In genomic region chr13:19525634-19526033, GRCh38 we compare ENCODE assay signal across 8 cellular contexts.
DNase-seq lines count a peak whose midpoint lies in the region; ATAC-seq and TF ChIP-seq lines count a peak whose summit lies in the region.
"Not testable (repeated sequence)": the region's sequence is repeated elsewhere in the genome, so short reads cannot be mapped to it uniquely, and the experiment has no call there.

No MANE protein-coding gene starts in this region.

- not testable (repeated sequence) for H3K4me1 Mint-ChIP-seq in stimulated activated naive B cell treated with anti-CD40 and anti-IgM and Interleukin-4, amounts not matched to agents 10 μg/mL and 1 μg/mL and 100 μg/mL, for 72 hours

- not testable (repeated sequence) for TF ChIP-seq CTCF in GM12865 (IDR thresholded peaks at IDR 0.05; ENCODE audit: insufficient read depth, low read depth, low read length, missing control alignments)

- H3K27me3 Mint-ChIP-seq in stimulated activated naive B cell treated with anti-CD40 and anti-IgM and Interleukin-4, amounts not matched to agents 10 μg/mL and 1 μg/mL and 100 μg/mL, for 72 hours: not testable (repeated sequence)

- ATAC-seq in GM18867 (IDR thresholded peaks at IDR 0.05; ENCODE audit: unreplicated experiment): peak; percentile 67
- peak; percentile 85 for ATAC-seq in GM19395 (IDR thresholded peaks at IDR 0.05; ENCODE audit: unreplicated experiment)
- ATAC-seq in GM21515 (IDR thresholded peaks at IDR 0.05; ENCODE audit: unreplicated experiment): peak; percentile 59
- ATAC-seq in HG02642 (IDR thresholded peaks at IDR 0.05; ENCODE audit: poor library complexity, unreplicated experiment): peak; percentile 69
- ATAC-seq in HG02973 (IDR thresholded peaks at IDR 0.05; ENCODE audit: unreplicated experiment): peak; percentile 79
- ATAC-seq in HG03520 (IDR thresholded peaks at IDR 0.05; ENCODE audit: unreplicated experiment): peak; percentile 48
- ATAC-seq in stimulated activated naive B cell treated with anti-CD40 and anti-IgM and Interleukin-4, amounts not matched to agents 10 μg/mL and 1 μg/mL and 100 μg/mL, for 72 hours (replicated peaks): peak; percentile 33 to 50

- not testable (repeated sequence) for H3K27ac Mint-ChIP-seq in stimulated activated naive B cell treated with anti-CD40 and anti-IgM and Interleukin-4, amounts not matched to agents 10 μg/mL and 1 μg/mL and 100 μg/mL, for 72 hours

- not testable (repeated sequence) for H3K4me3 Mint-ChIP-seq in stimulated activated naive B cell treated with anti-CD40 and anti-IgM and Interleukin-4, amounts not matched to agents 10 μg/mL and 1 μg/mL and 100 μg/mL, for 72 hours

- H3K36me3 Mint-ChIP-seq in stimulated activated naive B cell treated with anti-CD40 and anti-IgM and Interleukin-4, amounts not matched to agents 10 μg/mL and 1 μg/mL and 100 μg/mL, for 72 hours: not testable (repeated sequence)

- H3K9me3 Mint-ChIP-seq in stimulated activated naive B cell treated with anti-CD40 and anti-IgM and Interleukin-4, amounts not matched to agents 10 μg/mL and 1 μg/mL and 100 μg/mL, for 72 hours: not testable (repeated sequence)

- peak; percentile 9 for DNase-seq in GM12865 (ENCODE audit: low read depth)
- not testable (repeated sequence) for DNase-seq in stimulated activated naive B cell treated with anti-CD40 and anti-IgM and Interleukin-4, amounts not matched to agents 10 μg/mL and 1 μg/mL and 100 μg/mL, for 72 hours

- H3K4me3 ChIP-seq in GM12865 (ENCODE audit: low read depth, low read length): not testable (repeated sequence)
